ENCODE assay signal across 15 cellular contexts in genomic region chr2:144560254-144560653, GRCh38.
"Had no signal": no experiment of that assay in that cellular context is flagged by ENCODE, and none has a peak within 500 bp of the region (broad histone marks: within the 10 kb centered on the region; RNA-seq: fewer than 3 reads in every experiment).

No MANE protein-coding gene starts in this region.

- DNase-seq: activated CD4-positive, alpha-beta memory T cell treated with anti-CD3 and anti-CD28 coated beads, Interleukin-2, amount 10 ng/mL, durations not matched to agents 7 days and 5 days; activated effector memory CD4-positive, alpha-beta T cell treated with Interleukin-2 at 50 U/mL for 16 hours; activated naive CD4-positive, alpha-beta T cell treated with anti-CD3 and anti-CD28 coated beads, Interleukin-2, amount 50 U/mL, for 16 hours; activated T-cell treated with anti-CD3 and anti-CD28 coated beads, Interleukin-2, amount 50 U/mL, for 4 hours; erythroblast; heart right ventricle; left cardiac atrium; midbrain; spleen; stimulated activated naive CD8-positive, alpha-beta T cell treated with anti-CD3 and anti-CD28 coated beads, Interleukin-15, amount 100 ng/mL, for 72 hours; upper lobe of left lung; WERI-Rb-1 had no signal

- H3K27me3 ChIP-seq: gastroesophageal sphincter, heart right ventricle, spleen, upper lobe of left lung had no signal

- H3K9me3 ChIP-seq: gastroesophageal sphincter, heart right ventricle, spleen, upper lobe of left lung had no signal

- H3K27ac ChIP-seq: gastroesophageal sphincter, upper lobe of left lung, WERI-Rb-1 had no signal

- H3K4me3 Mint-ChIP-seq: activated CD4-positive, alpha-beta memory T cell treated with anti-CD3 and anti-CD28 coated beads, Interleukin-2, amount 10 ng/mL, durations not matched to agents 7 days and 5 days; activated T-cell treated with anti-CD3 and anti-CD28 coated beads, Interleukin-2, amount 50 U/mL, for 4 hours; stimulated activated naive CD8-positive, alpha-beta T cell treated with anti-CD3 and anti-CD28 coated beads, Interleukin-15, amount 100 ng/mL, for 72 hours had no signal

- H3K4me3 ChIP-seq: gastroesophageal sphincter, heart right ventricle, lung, spleen, upper lobe of left lung had no signal

- H3K36me3 ChIP-seq: gastroesophageal sphincter, heart right ventricle, spleen, upper lobe of left lung, WERI-Rb-1 had no signal

- H3K4me1 Mint-ChIP-seq: activated CD4-positive, alpha-beta memory T cell treated with anti-CD3 and anti-CD28 coated beads, Interleukin-2, amount 10 ng/mL, durations not matched to agents 7 days and 5 days; stimulated activated naive CD8-positive, alpha-beta T cell treated with anti-CD3 and anti-CD28 coated beads, Interleukin-15, amount 100 ng/mL, for 72 hours had no signal

- ATAC-seq: activated T-cell treated with anti-CD3 and anti-CD28 coated beads, Interleukin-2, amount 50 U/mL, for 4 hours; gastroesophageal sphincter; heart right ventricle; left cardiac atrium; sciatic nerve; stimulated activated naive CD8-positive, alpha-beta T cell treated with anti-CD3 and anti-CD28 coated beads, Interleukin-15, amount 100 ng/mL, for 72 hours had no signal

- H3K27ac Mint-ChIP-seq: activated CD4-positive, alpha-beta memory T cell treated with anti-CD3 and anti-CD28 coated beads, Interleukin-2, amount 10 ng/mL, durations not matched to agents 7 days and 5 days; stimulated activated naive CD8-positive, alpha-beta T cell treated with anti-CD3 and anti-CD28 coated beads, Interleukin-15, amount 100 ng/mL, for 72 hours had no signal

- H3K4me1 ChIP-seq: gastroesophageal sphincter, upper lobe of left lung had no signal

- H3K9me3 Mint-ChIP-seq: activated CD4-positive, alpha-beta memory T cell treated with anti-CD3 and anti-CD28 coated beads, Interleukin-2, amount 10 ng/mL, durations not matched to agents 7 days and 5 days; activated T-cell treated with anti-CD3 and anti-CD28 coated beads, Interleukin-2, amount 50 U/mL, for 4 hours; stimulated activated naive CD8-positive, alpha-beta T cell treated with anti-CD3 and anti-CD28 coated beads, Interleukin-15, amount 100 ng/mL, for 72 hours had no signal
